ENCODE assay signal across 9 cellular contexts in genomic region chr20:6767166-6767535, GRCh38. TPM values are rescaled to one million over a fixed set of nuclear protein-coding genes. Genes with fewer than 3 reads are reported as not detected.
DNase-seq lines count a peak whose midpoint lies in the region; ATAC-seq and TF ChIP-seq lines count a peak whose summit lies in the region.
"Had no signal": no experiment of that assay in that cellular context is flagged by ENCODE, and none has a peak within 500 bp of the region (broad histone marks: within the 10 kb centered on the region; RNA-seq: fewer than 3 reads in every experiment).

No MANE protein-coding gene starts in this region.

- H3K27me3 ChIP-seq in Caco-2 (replicated peaks; ENCODE audit: control insufficient read depth, insufficient read depth, low read length): no peaks in the 10 kb centered on the region
- no peaks in the 10 kb centered on the region for H3K27me3 ChIP-seq in Peyer's patch

- H3K27me3 Mint-ChIP-seq in Caco-2 (ENCODE audit: insufficient read depth, unreplicated experiment) (no peaks in the 10 kb centered on the region), progenitor cell of endocrine pancreas (peaks cover 8% of the 10 kb centered on the region)

- intact Hi-C loops in Caco-2 (cut with micrococcal nuclease; ENCODE audit: unreplicated experiment): loop anchor here (1.0 to 10.0 kb wide), 3 partner anchors 131 to 518 kb away; no protein-coding TSS in a partner anchor

- BruUV-seq in Caco-2 (replicated peaks; lab: Mats Ljungman, UMichigan): TSS peak; percentile 47

- no peak for TF ChIP-seq POLR2A in Peyer's patch (IDR thresholded peaks at IDR 0.05)

- peak overlapping the region in 3 of 4 donors; percentile 23 to 90 (median 74) for H3K27ac ChIP-seq in Peyer's patch

- peaks cover 24% of the 10 kb centered on the region for H3K4me1 ChIP-seq in Caco-2
- H3K4me1 ChIP-seq in Peyer's patch: peaks cover 0 to 32% (median 0%) of the 10 kb centered on the region in 4 donors

- H3K36me3 ChIP-seq in Caco-2 (ENCODE audit: control insufficient read depth, insufficient read depth, low read length) (no peaks in the 10 kb centered on the region), Peyer's patch (no peaks in the 10 kb centered on the region)

- ATAC-seq in GM21576 (IDR thresholded peaks at IDR 0.05; ENCODE audit: unreplicated experiment): no peak
- no peak for ATAC-seq in HG02981 (IDR thresholded peaks at IDR 0.05; ENCODE audit: unreplicated experiment)
- no peak for ATAC-seq in GM19452 (IDR thresholded peaks at IDR 0.05; ENCODE audit: unreplicated experiment)

- peak in 1 of 2 experiments; percentile 20 for TF ChIP-seq CTCF in Caco-2 (IDR thresholded peaks at IDR 0.05; ENCODE audit: insufficient read depth in 1 of 2, low read depth in 1 of 2, low read length in 1 of 2, severe bottlenecking in 1 of 2, unreplicated experiment in 1 of 2)
- no peak for TF ChIP-seq CTCF in Peyer's patch (IDR thresholded peaks at IDR 0.05)
- TF ChIP-seq CTCF in fibroblast of pulmonary artery (IDR thresholded peaks at IDR 0.05; ENCODE audit: low read length, missing control alignments): no peak
- peak; percentile 20 for TF ChIP-seq CTCF in progenitor cell of endocrine pancreas (IDR thresholded peaks at IDR 0.05; ENCODE audit: unreplicated experiment)

- H3K9me3 ChIP-seq in Caco-2 (no peaks in the 10 kb centered on the region), Peyer's patch (no peaks in the 10 kb centered on the region)

- H3K4me3 Mint-ChIP-seq in Caco-2 (ENCODE audit: unreplicated experiment) (peak overlapping the region; percentile 92), progenitor cell of endocrine pancreas (ENCODE audit: low read depth) (peak overlapping the region; percentile 72)

- peaks cover 33% of the 10 kb centered on the region for H3K36me3 Mint-ChIP-seq in Caco-2 (ENCODE audit: insufficient read depth, unreplicated experiment)
- H3K36me3 Mint-ChIP-seq in progenitor cell of endocrine pancreas (ENCODE audit: insufficient read depth): no peaks in the 10 kb centered on the region

- CTCF ChIA-PET in Caco-2 (lab: Charles Lee): no interaction called here

- POLR2A ChIA-PET in Caco-2 (lab: Charles Lee): interaction anchor here (0.6 to 0.7 kb wide), 2 partner anchors 60 to 89 kb away, joined by 4 to 7 read pairs; no protein-coding TSS in a partner anchor

- H3K27ac Mint-ChIP-seq in Caco-2 (ENCODE audit: unreplicated experiment): no peak overlapping the region
- H3K27ac Mint-ChIP-seq in progenitor cell of endocrine pancreas: no peak overlapping the region

- H3K4me1 Mint-ChIP-seq in Caco-2 (ENCODE audit: low read depth, unreplicated experiment) (peaks cover 33% of the 10 kb centered on the region), progenitor cell of endocrine pancreas (ENCODE audit: low read depth) (peaks cover 27% of the 10 kb centered on the region)

- peak overlapping the region; percentile 96 for H3K4me3 ChIP-seq in Caco-2 (ENCODE audit: low read depth, low read length)
- H3K4me3 ChIP-seq in Peyer's patch: peak overlapping the region; percentile 18 to 94 (median 65)
- H3K4me3 ChIP-seq in fibroblast of pulmonary artery (replicated peaks; ENCODE audit: low read depth, low read length): peak overlapping the region; percentile 66

- H3K9me3 Mint-ChIP-seq in Caco-2 (ENCODE audit: unreplicated experiment): no peaks in the 10 kb centered on the region
- H3K9me3 Mint-ChIP-seq in progenitor cell of endocrine pancreas (ENCODE audit: low read depth): no peaks in the 10 kb centered on the region

- DNase-seq in Caco-2: no peak
- DNase-seq in Peyer's patch: no peak
- no peak for DNase-seq in fibroblast of pulmonary artery (ENCODE audit: low read depth)
- no peak for DNase-seq in progenitor cell of endocrine pancreas (ENCODE audit: low spot score, unreplicated experiment)
- no peak for DNase-seq in activated CD4-positive, CD25-positive, alpha-beta regulatory T cell (lab: John Stamatoyannopoulos, UW)

RNA-seq across cellular contexts. Expression of gene BMP2, which starts 0.3 kb away (rescaled TPM):
- total RNA-seq in Caco-2 (2022) (24.3 and 27.3 TPM in 2 replicates), Peyer's patch (10 to 100 TPM; 16.5 to 29.8 (median 28.4) TPM), progenitor cell of endocrine pancreas (17.6 and 21.1 TPM in 2 replicates)
- total RNA-seq: T-helper 2 cell treated with Interferon-gamma antibody and Interleukin-4, amounts not matched to agents 100 ng/mL and 5 ng/mL, for 36 hours had no signal
